Comparison of ENCODE assay signal across 18 cellular contexts in genomic region chr4:102694791-102695190, GRCh38.
DNase-seq lines count a peak whose midpoint lies in the region; ATAC-seq and TF ChIP-seq lines count a peak whose summit lies in the region.
"Had no signal": no experiment of that assay in that cellular context is flagged by ENCODE, and none has a peak within 500 bp of the region (broad histone marks: within the 10 kb centered on the region; RNA-seq: fewer than 3 reads in every experiment).

No MANE protein-coding gene starts in this region.

- peaks cover 0 to 2% of the 10 kb centered on the region in 2 donors for H3K36me3 ChIP-seq in aorta (ENCODE audit: control insufficient read depth in 1 of 2, insufficient read depth in 2 of 2, low read length in 1 of 2)
- H3K36me3 ChIP-seq in esophagus squamous epithelium, result peaks cover 0 to 11% (median 0%) of the 10 kb centered on the region in 3 donors

- H3K4me3 Mint-ChIP-seq in T-helper 17 cell, result no peak overlapping the region
- H3K4me3 Mint-ChIP-seq: B cell had no signal

- TF ChIP-seq POLR2A in esophagus squamous epithelium (IDR thresholded peaks at IDR 0.05), result no peak

- H3K27ac ChIP-seq in aorta (ENCODE audit: low read depth in 1 of 2, low read length in 2 of 2) (no peak overlapping the region), esophagus squamous epithelium (no peak overlapping the region)

- H3K4me1 ChIP-seq in aorta (ENCODE audit: control insufficient read depth in 1 of 2, insufficient read depth in 2 of 2, low read length in 2 of 2) (no peaks in the 10 kb centered on the region), esophagus squamous epithelium (no peaks in the 10 kb centered on the region)

- H3K27ac Mint-ChIP-seq in T-helper 17 cell, result peak overlapping the region; percentile 73
- H3K27ac Mint-ChIP-seq: B cell had no signal

- TF ChIP-seq CTCF in esophagus squamous epithelium (IDR thresholded peaks at IDR 0.05), result no peak

- no peaks in the 10 kb centered on the region for H3K27me3 Mint-ChIP-seq in T-helper 17 cell
- H3K27me3 Mint-ChIP-seq: B cell had no signal

- peaks cover 11% of the 10 kb centered on the region for H3K36me3 Mint-ChIP-seq in T-helper 17 cell (ENCODE audit: low read depth)

- no peaks in the 10 kb centered on the region for H3K9me3 ChIP-seq in T-helper 17 cell (ENCODE audit: control insufficient read depth, low read length, poor library complexity, severe bottlenecking)
- H3K9me3 ChIP-seq in aorta (ENCODE audit: control insufficient read depth, low read length), result no peaks in the 10 kb centered on the region
- no peaks in the 10 kb centered on the region for H3K9me3 ChIP-seq in esophagus squamous epithelium

- ATAC-seq in T-helper 17 cell, result no peak
- no peak for ATAC-seq in aorta (ENCODE audit: low FRiP score)
- ATAC-seq: Right ventricle myocardium inferior had no signal

- DNase-seq in HT1080 (ENCODE audit: low read depth), result peak; percentile 66
- no peak for DNase-seq in T-helper 17 cell
- peak; percentile 27 for DNase-seq in iris pigment epithelial cell (ENCODE audit: low read depth)
- DNase-seq in renal cortical epithelial cell (ENCODE audit: low read depth), result peak; percentile 8
- no peak for DNase-seq in stimulated activated naive CD4-positive, alpha-beta T cell (lab: John Stamatoyannopoulos, UW)
- DNase-seq in aorta, result no peak
- no peak for DNase-seq in esophagus squamous epithelium (lab: John Stamatoyannopoulos, UW)
- DNase-seq: DMS53, GDM1, KBM-7, NCI-H1105, NCI-H146, NCI-H2029, NCI-H524 treated with DMSO at 0.1 percent for 48 hours, NCI-H82, SW 1271 had no signal

- no peaks in the 10 kb centered on the region for H3K27me3 ChIP-seq in aorta (ENCODE audit: control insufficient read depth in 1 of 2, insufficient read depth in 2 of 2, low read length in 1 of 2)
- H3K27me3 ChIP-seq in esophagus squamous epithelium, result no peaks in the 10 kb centered on the region

- 93 to 96% methylated on average over 3 of the region's 3 CpGs for WGBS in aorta, 2 donors
- WGBS in esophagus squamous epithelium, 2 donors, result 81 to 84% methylated on average over 3 of the region's 3 CpGs

- H3K4me3 ChIP-seq in aorta (ENCODE audit: low read length in 2 of 2) (no peak overlapping the region), esophagus squamous epithelium (no peak overlapping the region)

- intact Hi-C loops in aorta (cut with DNase I), result no loop called here
- intact Hi-C loops in esophagus squamous epithelium (cut with DNase I), result no loop called here

- H3K4me1 Mint-ChIP-seq in T-helper 17 cell, result peaks cover 7% of the 10 kb centered on the region
- H3K4me1 Mint-ChIP-seq: B cell had no signal

Comparison
In these comparisons a context has a peak if more than half of its experiments do, and no peak if none do; other contexts are left out.
1. DNase-seq: peak in HT1080 (single experiment), iris pigment epithelial cell (single experiment) and renal cortical epithelial cell (single experiment); none in T-helper 17 cell (0 of 3), stimulated activated naive CD4-positive, alpha-beta T cell (0 of 6), aorta (0 of 2) and esophagus squamous epithelium (single experiment).